22 cellular contexts compared by ENCODE assay signal in the genomic region with DNA sequence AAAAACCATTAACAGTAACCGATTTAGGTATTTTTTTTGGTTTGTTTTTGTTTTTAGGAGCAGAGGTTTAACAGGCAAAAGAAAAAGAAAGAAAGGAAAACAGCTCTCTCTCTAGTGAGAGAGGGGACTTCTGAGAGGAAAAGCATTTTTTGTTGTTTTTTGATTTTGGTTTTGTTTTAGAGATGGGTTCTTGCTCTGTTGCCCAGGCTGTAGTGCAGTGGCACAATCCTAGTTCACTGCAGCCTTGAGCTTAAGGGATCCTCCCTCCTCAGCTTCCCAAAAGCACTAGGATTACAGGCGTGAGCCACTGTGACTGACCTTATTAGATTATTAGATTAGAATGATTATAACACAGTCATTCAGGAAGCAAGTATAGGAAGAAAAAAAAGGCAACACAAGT. TPM values are rescaled to one million over a fixed set of nuclear protein-coding genes. Genes with fewer than 3 reads are reported as not detected.
DNase-seq lines count a peak whose midpoint lies in the region; ATAC-seq and TF ChIP-seq lines count a peak whose summit lies in the region.
"Had no signal": no experiment of that assay in that cellular context is flagged by ENCODE, and none has a peak within 500 bp of the region (broad histone marks: within the 10 kb centered on the region; RNA-seq: fewer than 3 reads in every experiment).

No MANE protein-coding gene starts in this region.

- H3K4me3 Mint-ChIP-seq in activated CD4-positive, alpha-beta T cell treated with anti-CD3 and anti-CD28 coated beads, Interleukin-2, amount 10 ng/mL, durations not matched to agents 24 days and 14 days = peak overlapping the region; percentile 37
- no peak overlapping the region for H3K4me3 Mint-ChIP-seq in activated naive CD8-positive, alpha-beta T cell
- H3K4me3 Mint-ChIP-seq in neural crest cell = no peak overlapping the region
- H3K4me3 Mint-ChIP-seq: central memory CD8-positive, alpha-beta T cell; nephron had no signal

- peaks cover 18% of the 10 kb centered on the region for H3K36me3 Mint-ChIP-seq in activated CD4-positive, alpha-beta T cell treated with anti-CD3 and anti-CD28 coated beads, Interleukin-2, amount 10 ng/mL, durations not matched to agents 24 days and 14 days (ENCODE audit: low read depth)
- peaks cover 7% of the 10 kb centered on the region for H3K36me3 Mint-ChIP-seq in activated naive CD8-positive, alpha-beta T cell
- no peaks in the 10 kb centered on the region for H3K36me3 Mint-ChIP-seq in neural crest cell (ENCODE audit: low read depth)

- intact Hi-C loops in activated CD4-positive, alpha-beta T cell treated with anti-CD3 and anti-CD28 coated beads, Interleukin-2, amount 10 ng/mL, durations not matched to agents 24 days and 14 days (cut with micrococcal nuclease) = loop anchor here (2.0 kb wide), 1 partner anchor 15 kb away; no protein-coding TSS in a partner anchor

- H3K4me1 Mint-ChIP-seq in activated CD4-positive, alpha-beta T cell treated with anti-CD3 and anti-CD28 coated beads, Interleukin-2, amount 10 ng/mL, durations not matched to agents 24 days and 14 days = peaks cover 22% of the 10 kb centered on the region
- peaks cover 43% of the 10 kb centered on the region for H3K4me1 Mint-ChIP-seq in activated naive CD8-positive, alpha-beta T cell (ENCODE audit: low read depth)
- H3K4me1 Mint-ChIP-seq in neural crest cell = peaks cover 6% of the 10 kb centered on the region

- ATAC-seq in GM21717 (IDR thresholded peaks at IDR 0.05; ENCODE audit: unreplicated experiment) (no peak), GM19467 (IDR thresholded peaks at IDR 0.05; ENCODE audit: unreplicated experiment) (no peak)

- TF ChIP-seq CTCF in neural crest cell (conservative IDR thresholded peaks at IDR 0.05) = no peak

- no peaks in the 10 kb centered on the region for H3K27me3 Mint-ChIP-seq in activated CD4-positive, alpha-beta T cell treated with anti-CD3 and anti-CD28 coated beads, Interleukin-2, amount 10 ng/mL, durations not matched to agents 24 days and 14 days
- no peaks in the 10 kb centered on the region for H3K27me3 Mint-ChIP-seq in activated naive CD8-positive, alpha-beta T cell
- no peaks in the 10 kb centered on the region for H3K27me3 Mint-ChIP-seq in neural crest cell (ENCODE audit: low read depth)
- H3K27me3 Mint-ChIP-seq: central memory CD8-positive, alpha-beta T cell had no signal

- H3K9me3 Mint-ChIP-seq in activated CD4-positive, alpha-beta T cell treated with anti-CD3 and anti-CD28 coated beads, Interleukin-2, amount 10 ng/mL, durations not matched to agents 24 days and 14 days = no peaks in the 10 kb centered on the region
- no peaks in the 10 kb centered on the region for H3K9me3 Mint-ChIP-seq in activated naive CD8-positive, alpha-beta T cell (ENCODE audit: low read depth)
- H3K9me3 Mint-ChIP-seq in neural crest cell = no peaks in the 10 kb centered on the region
- H3K9me3 Mint-ChIP-seq: central memory CD8-positive, alpha-beta T cell; nephron had no signal

- H3K27ac Mint-ChIP-seq in activated CD4-positive, alpha-beta T cell treated with anti-CD3 and anti-CD28 coated beads, Interleukin-2, amount 10 ng/mL, durations not matched to agents 24 days and 14 days = peak overlapping the region; percentile 85
- H3K27ac Mint-ChIP-seq in activated naive CD8-positive, alpha-beta T cell = peak overlapping the region; percentile 8
- H3K27ac Mint-ChIP-seq in neural crest cell (ENCODE audit: unreplicated experiment) = peak overlapping the region; percentile 67
- H3K27ac Mint-ChIP-seq: nephron had no signal

- no peak for DNase-seq in activated CD4-positive, alpha-beta T cell treated with anti-CD3 and anti-CD28 coated beads, Interleukin-2, amount 10 ng/mL, durations not matched to agents 24 days and 14 days
- DNase-seq in activated CD4-positive, alpha-beta T cell treated with anti-CD3 and anti-CD28 coated beads, Interleukin-2, amount 50 U/mL, for 48 hours = no peak
- DNase-seq in NCI-H82 (lab: John Stamatoyannopoulos, UW) = peak; percentile 87
- no peak for DNase-seq in neural crest cell (ENCODE audit: low read depth, low spot score)
- no peak for DNase-seq in COLO668 (lab: John Stamatoyannopoulos, UW; ENCODE audit: unreplicated experiment)
- DNase-seq: activated CD4-positive, alpha-beta T cell treated with anti-CD3 and anti-CD28 coated beads for 48 hours; erythroblast; HCEC 1CT; hypothalamus; MM.1S; NCI-H1436 treated with DMSO at 0.1 percent for 48 hours; NCI-H2171; NCI-H526; OCI-M1; SIG-M5; stimulated activated CD4-positive, alpha-beta T cell treated with anti-CD3 and anti-CD28 coated beads, Interleukin-1b, Interleukin-23, amount 100 ng/mL, for 48 hours; T1000 had no signal

RNA-seq across cellular contexts. Expression of a gene that starts 10.1 kb away (rescaled TPM):
- 44.3 and 47.2 TPM in 2 replicates for total RNA-seq in activated CD4-positive, alpha-beta T cell treated with anti-CD3 and anti-CD28 coated beads, Interleukin-2, amount 10 ng/mL, durations not matched to agents 24 days and 14 days
- total RNA-seq in neural crest cell = 31.1 and 35.9 TPM in 2 replicates

RNA-seq across cellular contexts. Expression of a gene that starts 10.3 kb away (rescaled TPM):
- total RNA-seq in activated CD4-positive, alpha-beta T cell treated with anti-CD3 and anti-CD28 coated beads, Interleukin-2, amount 10 ng/mL, durations not matched to agents 24 days and 14 days = 59.9 and 60.9 TPM in 2 replicates
- 32.7 and 34.6 TPM in 2 replicates for total RNA-seq in neural crest cell

RNA-seq across cellular contexts. Expression of a gene that starts 21.4 kb away (rescaled TPM):
- total RNA-seq in activated CD4-positive, alpha-beta T cell treated with anti-CD3 and anti-CD28 coated beads, Interleukin-2, amount 10 ng/mL, durations not matched to agents 24 days and 14 days = 55.1 and 60.5 TPM in 2 replicates
- total RNA-seq in neural crest cell = 36.9 and 40.5 TPM in 2 replicates

RNA-seq across cellular contexts. Expression of a gene that starts 42.4 kb away (rescaled TPM):
- total RNA-seq in activated CD4-positive, alpha-beta T cell treated with anti-CD3 and anti-CD28 coated beads, Interleukin-2, amount 10 ng/mL, durations not matched to agents 24 days and 14 days = 22.7 and 24.1 TPM in 2 replicates
- total RNA-seq in neural crest cell = 16.6 and 18.0 TPM in 2 replicates

Comparison
In these comparisons a context has a peak if more than half of its experiments do, and no peak if none do; other contexts are left out.
1. H3K27ac Mint-ChIP-seq: peak in every context shown above with its lines; median percentile 85 in activated CD4-positive, alpha-beta T cell treated with anti-CD3 and anti-CD28 coated beads, Interleukin-2, amount 10 ng/mL, durations not matched to agents 24 days and 14 days; 67 in neural crest cell; 8 in activated naive CD8-positive, alpha-beta T cell.